In genomic region chr5:67166460-67166871, GRCh38 we compare ENCODE assay signal across 9 cellular contexts. TPM values are rescaled to one million over a fixed set of nuclear protein-coding genes. Genes with fewer than 3 reads are reported as not detected.
DNase-seq lines count a peak whose midpoint lies in the region; ATAC-seq and TF ChIP-seq lines count a peak whose summit lies in the region.
"Had no signal": no experiment of that assay in that cellular context is flagged by ENCODE, and none has a peak within 500 bp of the region (broad histone marks: within the 10 kb centered on the region; RNA-seq: fewer than 3 reads in every experiment).

No MANE protein-coding gene starts in this region.

- peak in 17 of 56 donors; percentile 4 to 55 (median 24) for TF ChIP-seq CTCF in dorsolateral prefrontal cortex (IDR thresholded peaks at IDR 0.05 in 54 of 56, conservative IDR thresholded peaks at IDR 0.05 in 2 of 56; ENCODE audit: low read depth in 1 of 56, partially characterized antibody in 56 of 56)
- peak; percentile 55 for TF ChIP-seq CTCF in natural killer cell (IDR thresholded peaks at IDR 0.05)

- peak overlapping the region; percentile 74 for H3K4me3 Mint-ChIP-seq in natural killer cell

- H3K27ac ChIP-seq in dorsolateral prefrontal cortex (peak overlapping the region in 57 of 59 donors; percentile 21 to 92 (median 78)), stomach smooth muscle (ENCODE audit: low read length) (peak overlapping the region; percentile 46)

- no peaks in the 10 kb centered on the region for H3K9me3 Mint-ChIP-seq in natural killer cell

- peak overlapping the region; percentile 43 to 64 for H3K9ac ChIP-seq in stomach smooth muscle (ENCODE audit: low read length in 2 of 2)

- intact Hi-C loops in dorsolateral prefrontal cortex (cut with DNase I) (loop anchor here in 1 of 2 donors (2.0 kb wide), 1 partner anchor 42 kb away; no protein-coding TSS in a partner anchor), natural killer cell (cut with micrococcal nuclease) (loop anchor here (2.0 to 10.0 kb wide), 4 partner anchors 42 to 1239 kb away; partner anchors contain the start of gene ERBIN)

- H3K27me3 ChIP-seq in dorsolateral prefrontal cortex: no peaks in the 10 kb centered on the region
- H3K27me3 ChIP-seq in stomach smooth muscle (ENCODE audit: control insufficient read depth in 1 of 2, insufficient read depth in 2 of 2, low read length in 2 of 2): no peaks in the 10 kb centered on the region

- H3K36me3 ChIP-seq in stomach smooth muscle (ENCODE audit: control insufficient read depth in 2 of 2, insufficient read depth in 2 of 2, low read length in 2 of 2): peaks cover 28 to 32% of the 10 kb centered on the region in 2 donors

- peaks cover 12% of the 10 kb centered on the region for H3K4me1 ChIP-seq in stomach smooth muscle (ENCODE audit: control insufficient read depth, insufficient read depth, low read length)

- no peaks in the 10 kb centered on the region for H3K36me3 Mint-ChIP-seq in natural killer cell

- peak overlapping the region; percentile 92 to 97 for H3K27ac Mint-ChIP-seq in natural killer cell

- ATAC-seq in GM18858 (IDR thresholded peaks at IDR 0.05; ENCODE audit: unreplicated experiment) (peak; percentile 12), HG03103 (IDR thresholded peaks at IDR 0.05; ENCODE audit: low read depth, unreplicated experiment) (peak; percentile 36), natural killer cell (peak; percentile 41 to 65 (median 58))

- H3K9me3 ChIP-seq in stomach smooth muscle (ENCODE audit: control insufficient read depth in 2 of 2, low read length in 2 of 2): no peaks in the 10 kb centered on the region

- H3K27me3 Mint-ChIP-seq in natural killer cell (ENCODE audit: low read depth in 2 of 2): no peaks in the 10 kb centered on the region

- DNase-seq in activated CD4-positive, CD25-positive, alpha-beta regulatory T cell treated with anti-CD3 and anti-CD28 coated beads, Interleukin-2, amount 50 U/mL, for 72 hours: peak; percentile 75
- DNase-seq in dorsolateral prefrontal cortex: no peak
- peak; percentile 55 for DNase-seq in natural killer cell
- no peak for DNase-seq in D341Med (ENCODE audit: low spot score)
- no peak for DNase-seq in NCI-H2171 treated with DMSO at 0.1 percent for 48 hours (lab: John Stamatoyannopoulos, UW)

- peaks cover 43 to 54% of the 10 kb centered on the region in 2 donors for H3K4me1 Mint-ChIP-seq in natural killer cell

- H3K4me3 ChIP-seq in dorsolateral prefrontal cortex: peak overlapping the region in 52 of 59 donors; percentile 4 to 59 (median 38)
- H3K4me3 ChIP-seq in stomach smooth muscle (ENCODE audit: low read length in 2 of 2): peak overlapping the region; percentile 42 to 65

RNA-seq across cellular contexts. Expression of gene CD180, which starts 30.1 kb away (rescaled TPM):
- total RNA-seq in dorsolateral prefrontal cortex (1 to 10 TPM in 35 of 120 experiments, under 1 TPM in 84, not detected in 1; 0.16 to 3.3 (median 0.61) TPM), natural killer cell (1 to 10 TPM in 2 of 3 donors, under 1 TPM in 1; 0.34 to 1.2 (median 1.1) TPM)
- total RNA-seq: renal cortical epithelial cell had no signal

Comparison
In these comparisons a context has a peak if more than half of its experiments do, and no peak if none do; other contexts are left out.
1. DNase-seq: peak in activated CD4-positive, CD25-positive, alpha-beta regulatory T cell treated with anti-CD3 and anti-CD28 coated beads, Interleukin-2, amount 50 U/mL, for 72 hours (single experiment) and natural killer cell (single experiment); none in dorsolateral prefrontal cortex (0 of 10), D341Med (single experiment) and NCI-H2171 treated with DMSO at 0.1 percent for 48 hours (single experiment).
2. Peak in every context shown above with its lines, with median percentiles within 50 percentile points of each other: ATAC-seq.